ENCODE assay signal across 2 cellular contexts in genomic region chr3:169122407-169122806, GRCh38.
TF ChIP-seq lines count a peak whose summit lies in the region.

No MANE protein-coding gene starts in this region.

TF ChIP-seq in GM23338, 12 proteins besides CTCF, POLR2A, EP300 and RAD21:
- TF ChIP-seq, protein P1, sequence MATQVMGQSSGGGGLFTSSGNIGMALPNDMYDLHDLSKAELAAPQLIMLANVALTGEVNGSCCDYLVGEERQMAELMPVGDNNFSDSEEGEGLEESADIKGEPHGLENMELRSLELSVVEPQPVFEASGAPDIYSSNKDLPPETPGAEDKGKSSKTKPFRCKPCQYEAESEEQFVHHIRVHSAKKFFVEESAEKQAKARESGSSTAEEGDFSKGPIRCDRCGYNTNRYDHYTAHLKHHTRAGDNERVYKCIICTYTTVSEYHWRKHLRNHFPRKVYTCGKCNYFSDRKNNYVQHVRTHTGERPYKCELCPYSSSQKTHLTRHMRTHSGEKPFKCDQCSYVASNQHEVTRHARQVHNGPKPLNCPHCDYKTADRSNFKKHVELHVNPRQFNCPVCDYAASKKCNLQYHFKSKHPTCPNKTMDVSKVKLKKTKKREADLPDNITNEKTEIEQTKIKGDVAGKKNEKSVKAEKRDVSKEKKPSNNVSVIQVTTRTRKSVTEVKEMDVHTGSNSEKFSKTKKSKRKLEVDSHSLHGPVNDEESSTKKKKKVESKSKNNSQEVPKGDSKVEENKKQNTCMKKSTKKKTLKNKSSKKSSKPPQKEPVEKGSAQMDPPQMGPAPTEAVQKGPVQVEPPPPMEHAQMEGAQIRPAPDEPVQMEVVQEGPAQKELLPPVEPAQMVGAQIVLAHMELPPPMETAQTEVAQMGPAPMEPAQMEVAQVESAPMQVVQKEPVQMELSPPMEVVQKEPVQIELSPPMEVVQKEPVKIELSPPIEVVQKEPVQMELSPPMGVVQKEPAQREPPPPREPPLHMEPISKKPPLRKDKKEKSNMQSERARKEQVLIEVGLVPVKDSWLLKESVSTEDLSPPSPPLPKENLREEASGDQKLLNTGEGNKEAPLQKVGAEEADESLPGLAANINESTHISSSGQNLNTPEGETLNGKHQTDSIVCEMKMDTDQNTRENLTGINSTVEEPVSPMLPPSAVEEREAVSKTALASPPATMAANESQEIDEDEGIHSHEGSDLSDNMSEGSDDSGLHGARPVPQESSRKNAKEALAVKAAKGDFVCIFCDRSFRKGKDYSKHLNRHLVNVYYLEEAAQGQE (IDR thresholded peaks at IDR 0.05; ENCODE audit: unreplicated experiment) = no peak
- TF ChIP-seq NANOG (IDR thresholded peaks at IDR 0.05; ENCODE audit: borderline replicate concordance) = no peak
- no peak for TF ChIP-seq STAT1 (IDR thresholded peaks at IDR 0.05; ENCODE audit: unreplicated experiment)
- no peak for TF ChIP-seq ZNF331 (CRISPR knock-in tag; IDR thresholded peaks at IDR 0.05; ENCODE audit: low read depth)
- TF ChIP-seq ZNF114 (CRISPR knock-in tag; IDR thresholded peaks at IDR 0.05) = no peak
- no peak for TF ChIP-seq EZH2 (IDR thresholded peaks at IDR 0.05; ENCODE audit: low read depth, unreplicated experiment)
- no peak for TF ChIP-seq ETS1 (IDR thresholded peaks at IDR 0.05)
- no peak for TF ChIP-seq POLR2AphosphoS5 (IDR thresholded peaks at IDR 0.05; ENCODE audit: low read depth)
- no peak for TF ChIP-seq CREB1 (CRISPR knock-in tag; IDR thresholded peaks at IDR 0.05; ENCODE audit: low read depth)
- TF ChIP-seq EZH2phosphoT487 (IDR thresholded peaks at IDR 0.05; ENCODE audit: unreplicated experiment) = no peak
- TF ChIP-seq, protein P2, sequence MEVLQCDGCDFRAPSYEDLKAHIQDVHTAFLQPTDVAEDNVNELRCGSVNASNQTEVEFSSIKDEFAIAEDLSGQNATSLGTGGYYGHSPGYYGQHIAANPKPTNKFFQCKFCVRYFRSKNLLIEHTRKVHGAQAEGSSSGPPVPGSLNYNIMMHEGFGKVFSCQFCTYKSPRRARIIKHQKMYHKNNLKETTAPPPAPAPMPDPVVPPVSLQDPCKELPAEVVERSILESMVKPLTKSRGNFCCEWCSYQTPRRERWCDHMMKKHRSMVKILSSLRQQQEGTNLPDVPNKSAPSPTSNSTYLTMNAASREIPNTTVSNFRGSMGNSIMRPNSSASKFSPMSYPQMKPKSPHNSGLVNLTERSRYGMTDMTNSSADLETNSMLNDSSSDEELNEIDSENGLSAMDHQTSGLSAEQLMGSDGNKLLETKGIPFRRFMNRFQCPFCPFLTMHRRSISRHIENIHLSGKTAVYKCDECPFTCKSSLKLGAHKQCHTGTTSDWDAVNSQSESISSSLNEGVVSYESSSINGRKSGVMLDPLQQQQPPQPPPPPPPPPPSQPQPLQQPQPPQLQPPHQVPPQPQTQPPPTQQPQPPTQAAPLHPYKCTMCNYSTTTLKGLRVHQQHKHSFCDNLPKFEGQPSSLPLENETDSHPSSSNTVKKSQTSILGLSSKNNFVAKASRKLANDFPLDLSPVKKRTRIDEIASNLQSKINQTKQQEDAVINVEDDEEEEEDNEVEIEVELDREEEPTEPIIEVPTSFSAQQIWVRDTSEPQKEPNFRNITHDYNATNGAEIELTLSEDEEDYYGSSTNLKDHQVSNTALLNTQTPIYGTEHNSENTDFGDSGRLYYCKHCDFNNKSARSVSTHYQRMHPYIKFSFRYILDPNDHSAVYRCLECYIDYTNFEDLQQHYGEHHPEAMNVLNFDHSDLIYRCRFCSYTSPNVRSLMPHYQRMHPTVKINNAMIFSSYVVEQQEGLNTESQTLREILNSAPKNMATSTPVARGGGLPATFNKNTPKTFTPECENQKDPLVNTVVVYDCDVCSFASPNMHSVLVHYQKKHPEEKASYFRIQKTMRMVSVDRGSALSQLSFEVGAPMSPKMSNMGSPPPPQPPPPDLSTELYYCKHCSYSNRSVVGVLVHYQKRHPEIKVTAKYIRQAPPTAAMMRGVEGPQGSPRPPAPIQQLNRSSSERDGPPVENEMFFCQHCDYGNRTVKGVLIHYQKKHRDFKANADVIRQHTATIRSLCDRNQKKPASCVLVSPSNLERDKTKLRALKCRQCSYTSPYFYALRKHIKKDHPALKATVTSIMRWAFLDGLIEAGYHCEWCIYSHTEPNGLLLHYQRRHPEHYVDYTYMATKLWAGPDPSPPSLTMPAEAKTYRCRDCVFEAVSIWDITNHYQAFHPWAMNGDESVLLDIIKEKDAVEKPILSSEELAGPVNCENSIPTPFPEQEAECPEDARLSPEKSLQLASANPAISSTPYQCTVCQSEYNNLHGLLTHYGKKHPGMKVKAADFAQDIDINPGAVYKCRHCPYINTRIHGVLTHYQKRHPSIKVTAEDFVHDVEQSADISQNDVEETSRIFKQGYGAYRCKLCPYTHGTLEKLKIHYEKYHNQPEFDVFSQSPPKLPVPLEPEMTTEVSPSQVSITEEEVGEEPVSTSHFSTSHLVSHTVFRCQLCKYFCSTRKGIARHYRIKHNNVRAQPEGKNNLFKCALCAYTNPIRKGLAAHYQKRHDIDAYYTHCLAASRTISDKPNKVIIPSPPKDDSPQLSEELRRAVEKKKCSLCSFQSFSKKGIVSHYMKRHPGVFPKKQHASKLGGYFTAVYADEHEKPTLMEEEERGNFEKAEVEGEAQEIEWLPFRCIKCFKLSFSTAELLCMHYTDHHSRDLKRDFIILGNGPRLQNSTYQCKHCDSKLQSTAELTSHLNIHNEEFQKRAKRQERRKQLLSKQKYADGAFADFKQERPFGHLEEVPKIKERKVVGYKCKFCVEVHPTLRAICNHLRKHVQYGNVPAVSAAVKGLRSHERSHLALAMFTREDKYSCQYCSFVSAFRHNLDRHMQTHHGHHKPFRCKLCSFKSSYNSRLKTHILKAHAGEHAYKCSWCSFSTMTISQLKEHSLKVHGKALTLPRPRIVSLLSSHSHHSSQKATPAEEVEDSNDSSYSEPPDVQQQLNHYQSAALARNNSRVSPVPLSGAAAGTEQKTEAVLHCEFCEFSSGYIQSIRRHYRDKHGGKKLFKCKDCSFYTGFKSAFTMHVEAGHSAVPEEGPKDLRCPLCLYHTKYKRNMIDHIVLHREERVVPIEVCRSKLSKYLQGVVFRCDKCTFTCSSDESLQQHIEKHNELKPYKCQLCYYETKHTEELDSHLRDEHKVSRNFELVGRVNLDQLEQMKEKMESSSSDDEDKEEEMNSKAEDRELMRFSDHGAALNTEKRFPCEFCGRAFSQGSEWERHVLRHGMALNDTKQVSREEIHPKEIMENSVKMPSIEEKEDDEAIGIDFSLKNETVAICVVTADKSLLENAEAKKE (CRISPR knock-in tag; IDR thresholded peaks at IDR 0.05) = no peak

TF ChIP-seq in HepG2, 621 proteins besides CTCF, POLR2A, EP300 and RAD21 (continued from another document):
- TF ChIP-seq ZBTB37 (CRISPR knock-in tag; IDR thresholded peaks at IDR 0.05) (no peak), RFX5 (IDR thresholded peaks at IDR 0.05; ENCODE audit: low read depth, low read length) (no peak), BRD4 (CRISPR knock-in tag; IDR thresholded peaks at IDR 0.05) (no peak)
